Comparison of ENCODE assay signal across 11 cellular contexts in genomic region chr15:74964794-74965193, GRCh38. TPM values are rescaled to one million over a fixed set of nuclear protein-coding genes. Genes with fewer than 3 reads are reported as not detected.
A peak's percentile ranks its signal among the peaks of the same experiment; 100 is the strongest.
DNase-seq lines count a peak whose midpoint lies in the region; ATAC-seq, FAIRE-seq and TF ChIP-seq lines count a peak whose summit lies in the region.
"Had no signal": no experiment of that assay in that cellular context is flagged by ENCODE, and none has a peak within 500 bp of the region (broad histone marks: within the 10 kb centered on the region; RNA-seq: fewer than 3 reads in every experiment).

No MANE protein-coding gene starts in this region.

- TF ChIP-seq CTCF in heart left ventricle (IDR thresholded peaks at IDR 0.05) (no peak), GM13977 (IDR thresholded peaks at IDR 0.05; ENCODE audit: extremely low read depth, insufficient read depth, missing control alignments) (no peak)

- no peaks in the 10 kb centered on the region for H3K9me3 ChIP-seq in heart left ventricle
- no peaks in the 10 kb centered on the region for H3K9me3 ChIP-seq in SK-N-MC (ENCODE audit: low read depth, low read length)
- H3K9me3 ChIP-seq in skeletal muscle satellite cell (replicated peaks; ENCODE audit: low read length): no peaks in the 10 kb centered on the region

- H3K27me3 ChIP-seq in heart left ventricle (peaks cover 0 to 2% (median 0%) of the 10 kb centered on the region in 9 donors), skeletal muscle satellite cell (ENCODE audit: control insufficient read depth, insufficient read depth, low read length) (peaks cover 7% of the 10 kb centered on the region)

- peak overlapping the region in 4 of 12 donors; percentile 30 to 58 (median 35) for H3K27ac ChIP-seq in heart left ventricle
- peak overlapping the region; percentile 86 for H3K27ac ChIP-seq in SK-N-MC

- WGBS in heart left ventricle, 4 donors: 9 to 24% (median 20%) methylated on average over 3 of the region's 3 CpGs

- ATAC-seq in heart left ventricle: peak in 3 of 4 donors; percentile 27 to 73 (median 28)

- peak overlapping the region; percentile 23 for H3K9ac ChIP-seq in SK-N-MC (ENCODE audit: insufficient read length)
- H3K9ac ChIP-seq in skeletal muscle satellite cell (ENCODE audit: low read depth, low read length): no peak overlapping the region

- TF ChIP-seq POLR2A in heart left ventricle (IDR thresholded peaks at IDR 0.05): no peak

- H3K4me3 ChIP-seq in heart left ventricle (no peak overlapping the region), SK-N-MC (peak overlapping the region; percentile 17; the same call in 1 of the 2 replicates), skeletal muscle satellite cell (ENCODE audit: low read length) (no peak overlapping the region)

- H3K36me3 ChIP-seq in heart left ventricle: no peaks in the 10 kb centered on the region
- no peaks in the 10 kb centered on the region for H3K36me3 ChIP-seq in SK-N-MC (ENCODE audit: insufficient read depth, low read length)
- no peaks in the 10 kb centered on the region for H3K36me3 ChIP-seq in skeletal muscle satellite cell (ENCODE audit: insufficient read depth, low read length)

- H3K4me1 ChIP-seq in heart left ventricle (peaks cover 0 to 17% (median 2%) of the 10 kb centered on the region in 12 donors), skeletal muscle satellite cell (ENCODE audit: control insufficient read depth, insufficient read depth, low read length) (peaks cover 10% of the 10 kb centered on the region)

- DNase-seq in heart left ventricle (no peak), cardiac septum (ENCODE audit: low spot score) (no peak), SK-N-MC (ENCODE audit: low read depth, low spot score) (no peak), glomerular visceral epithelial cell (ENCODE audit: extremely low spot score) (peak; percentile 30), HTR-8/SVneo (ENCODE audit: insufficient read length, low spot score) (no peak), GM13977 (ENCODE audit: low spot score) (no peak), medulla oblongata (ENCODE audit: extremely low spot score) (no peak)
- DNase-seq: amygdala, islet precursor cell, T1000 had no signal

- H3K4me2 ChIP-seq in skeletal muscle satellite cell (ENCODE audit: low read length): peak overlapping the region; percentile 12

- in situ Hi-C loops in GM13977 (cut with MboI; ENCODE audit: low pct_unique_long_range_greater_than_20kb, low sequenced_read_pairs, unreplicated experiment): no loop called here

- FAIRE-seq in HTR-8/SVneo (lab: Jason Lieb, UNC): no peak

- intact Hi-C loops in heart left ventricle (cut with DNase I) (no loop called here), cardiac septum (cut with DNase I) (loop anchor here (5.0 kb wide), 1 partner anchor 58 kb away; the partner anchor contains the start of gene PPCDC)

RNA-seq across cellular contexts. Expression of gene RPP25, which starts 8.2 kb away (rescaled TPM):
- total RNA-seq in heart left ventricle (1 to 10 TPM; 1.1 to 5.8 (median 2.1) TPM), cardiac septum (1.8 TPM)
- polyA plus RNA-seq in heart left ventricle: 1 to 10 TPM; 1.6 to 4.0 TPM
- total RNA-seq in skeletal muscle satellite cell (2012; rRNA removed): 13.4 and 13.8 TPM in 2 replicates

RNA-seq across cellular contexts. Expression of gene COX5A, which starts 26.9 kb away (rescaled TPM):
- total RNA-seq in heart left ventricle (1,000 to 10,000 TPM in 5 of 9 donors, 100 to 1,000 TPM in 4; 754 to 1,537 (median 1,120) TPM), cardiac septum (804 TPM)
- 1,000 to 10,000 TPM; 1,480 to 2,918 TPM for polyA plus RNA-seq in heart left ventricle
- total RNA-seq in skeletal muscle satellite cell (2012; rRNA removed): 68.4 and 80.2 TPM in 2 replicates

RNA-seq across cellular contexts. Expression of gene SCAMP5, which starts 30.6 kb away (rescaled TPM):
- total RNA-seq in heart left ventricle: 1 to 10 TPM; 1.7 to 7.1 (median 4.2) TPM
- 1 to 10 TPM in 1 of 2 donors, under 1 TPM in 1; 0.91 to 7.4 TPM for polyA plus RNA-seq in heart left ventricle
- total RNA-seq in cardiac septum: 3.6 TPM
- total RNA-seq in skeletal muscle satellite cell (2012; rRNA removed): 0.25 and 3.7 TPM in 2 replicates

RNA-seq across cellular contexts. Expression of gene FAM219B, which starts 58.1 kb away (rescaled TPM):
- total RNA-seq in heart left ventricle (100 to 1,000 TPM in 3 of 9 donors, 10 to 100 TPM in 6; 37.0 to 110 (median 88.8) TPM), cardiac septum (62.5 TPM)
- polyA plus RNA-seq in heart left ventricle: 10 to 100 TPM; 31.3 to 39.0 TPM
- 26.0 and 29.7 TPM in 2 replicates for total RNA-seq in skeletal muscle satellite cell (2012; rRNA removed)

RNA-seq across cellular contexts. Expression of gene PPCDC, which starts 58.6 kb away (rescaled TPM):
- total RNA-seq in heart left ventricle (10 to 100 TPM in 2 of 9 donors, 1 to 10 TPM in 7; 3.6 to 13.0 (median 4.9) TPM), cardiac septum (7.2 TPM)
- polyA plus RNA-seq in heart left ventricle: 1 to 10 TPM; 8.2 to 9.3 TPM
- total RNA-seq in skeletal muscle satellite cell (2012; rRNA removed): 6.1 and 7.4 TPM in 2 replicates
